8 cellular contexts compared by ENCODE assay signal in the genomic region with DNA sequence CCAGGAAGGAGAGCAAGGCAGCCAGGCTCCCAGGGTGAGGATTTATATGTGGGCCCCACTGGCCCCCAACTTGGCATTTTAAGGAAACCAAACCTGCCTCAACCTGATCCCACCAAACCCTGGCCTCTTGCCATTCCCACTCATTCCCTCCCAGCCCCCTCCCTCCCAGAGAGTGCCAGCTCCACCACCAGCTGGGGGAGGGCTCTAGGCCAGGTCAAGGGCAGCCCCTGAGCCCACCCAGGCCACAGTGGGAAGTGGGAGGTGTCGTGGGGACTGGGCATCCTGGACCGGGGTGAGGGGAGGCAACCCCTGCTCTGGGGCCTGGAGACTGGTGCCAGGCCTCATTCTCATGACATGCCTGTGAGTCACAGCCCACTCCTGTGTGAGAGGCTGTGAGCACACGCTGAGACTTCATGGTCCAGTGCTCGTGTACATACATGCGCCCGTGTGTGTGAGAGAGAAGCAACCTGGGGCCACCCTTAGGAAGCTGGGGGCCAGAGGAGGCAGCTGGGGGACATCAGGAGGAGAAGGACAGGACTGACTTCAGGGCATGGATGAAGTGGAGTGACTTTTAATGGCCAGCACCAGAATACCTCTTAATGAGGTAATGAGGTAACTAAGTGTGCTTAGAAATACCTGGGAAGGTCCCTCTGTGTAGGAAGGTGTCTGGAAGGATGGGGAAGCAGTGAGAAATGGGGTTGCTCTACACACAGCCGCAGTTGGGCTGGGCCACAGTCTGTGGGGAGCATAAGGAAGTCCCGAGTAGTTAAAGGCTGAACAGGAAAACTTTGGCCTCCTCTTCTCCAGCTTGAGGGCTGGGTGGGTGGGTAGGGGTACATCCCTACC. TPM values are rescaled to one million over a fixed set of nuclear protein-coding genes. Genes with fewer than 3 reads are reported as not detected.
DNase-seq lines count a peak whose midpoint lies in the region; ATAC-seq and TF ChIP-seq lines count a peak whose summit lies in the region.

A gene (minus strand): TSS at position 316 of the 846 bp plus-strand sequence. CDS start 1,967 bp downstream, outside the sequence.

- intact Hi-C loops in left cardiac atrium (cut with DNase I): loop anchor here (2.0 to 5.0 kb wide), 3 partner anchors 31 to 213 kb away; a partner anchor contains a TSS

- peak; percentile 17 to 73 for ATAC-seq in left cardiac atrium
- ATAC-seq in HG02852 (IDR thresholded peaks at IDR 0.05; ENCODE audit: unreplicated experiment): no peak
- ATAC-seq in HG02885 (IDR thresholded peaks at IDR 0.05; ENCODE audit: poor library complexity, unreplicated experiment): no peak

- DNase-seq in COLO668 (lab: John Stamatoyannopoulos, UW; ENCODE audit: unreplicated experiment): peak; percentile 91
- DNase-seq in HFF-Myc (ENCODE audit: extremely low read depth, low read depth): peak; percentile 72
- peak; percentile 60 for DNase-seq in OCI-M1 (lab: John Stamatoyannopoulos, UW)
- peak; percentile 57 for DNase-seq in activated naive CD4-positive, alpha-beta T cell treated with anti-CD3 and anti-CD28 coated beads, Interleukin-2, amount 50 U/mL, for 16 hours
- peak; percentile 67 for DNase-seq in left cardiac atrium
- DNase-seq in retinal pigment epithelial cell (ENCODE audit: low read depth): peak; percentile 85

- TF ChIP-seq CTCF in HFF-Myc (IDR thresholded peaks at IDR 0.05; ENCODE audit: low read depth, low read length, missing control alignments) (no peak), retinal pigment epithelial cell (conservative IDR thresholded peaks at IDR 0.05; ENCODE audit: low read depth, low read length) (no peak)

- H3K4me3 ChIP-seq in HFF-Myc (replicated peaks; ENCODE audit: low read depth, low read length) (no peak within 1 kb of the TSS), retinal pigment epithelial cell (ENCODE audit: low read length) (no peak within 1 kb of the TSS)

RNA-seq across cellular contexts. Expression of the gene that starts here (rescaled TPM):
- under 1 TPM in 1 of 2 donors, not detected in 1; 0.84 TPM for total RNA-seq in left cardiac atrium

Comparison
In these comparisons a context has a peak if more than half of its experiments do, and no peak if none do; other contexts are left out.
1. Peak in DNase-seq and ATAC-seq in left cardiac atrium; RNA of the gene not detected or under 1 TPM.